8 cellular contexts compared by ENCODE assay signal in genomic region chr1:95071539-95071938, GRCh38. TPM values are rescaled to one million over a fixed set of nuclear protein-coding genes. Genes with fewer than 3 reads are reported as not detected.
DNase-seq lines count a peak whose midpoint lies in the region; ATAC-seq and TF ChIP-seq lines count a peak whose summit lies in the region.

No MANE protein-coding gene starts in this region.

- no peak for DNase-seq in GM12865 (ENCODE audit: low read depth)
- no peak for DNase-seq in PC-9
- no peak for DNase-seq in fibroblast of mammary gland (ENCODE audit: low read depth)
- DNase-seq in skeletal muscle cell (ENCODE audit: low read depth) = no peak
- no peak for DNase-seq in activated CD4-positive, CD25-positive, alpha-beta regulatory T cell (lab: John Stamatoyannopoulos, UW)
- DNase-seq in GM10266 (ENCODE audit: extremely low spot score) = no peak
- DNase-seq in COLO668 (lab: John Stamatoyannopoulos, UW; ENCODE audit: unreplicated experiment) = no peak

- H3K4me1 ChIP-seq in PC-9 (replicated peaks; ENCODE audit: insufficient read depth) = peaks cover 15% of the 10 kb centered on the region

- H3K27ac ChIP-seq in PC-9 = peak overlapping the region; percentile 38

- H3K36me3 ChIP-seq in PC-9 (ENCODE audit: low read depth) = no peaks in the 10 kb centered on the region; the same call in 1 of the 2 replicates

- no peaks in the 10 kb centered on the region for H3K9me3 ChIP-seq in PC-9 (ENCODE audit: insufficient read depth, low read depth)

- POLR2A ChIA-PET in PC-9 (lab: Charles Lee; ENCODE audit: unreplicated experiment) = no interaction called here

- H2AFZ ChIP-seq in PC-9 = peak overlapping the region; percentile 90

- H3K4me2 ChIP-seq in PC-9 = peak overlapping the region; percentile 81

- H3K79me2 ChIP-seq in PC-9 (ENCODE audit: low read depth) = peaks cover 10% of the 10 kb centered on the region

- no peaks in the 10 kb centered on the region for H3K9me2 ChIP-seq in PC-9 (ENCODE audit: insufficient read depth)

- BruUV-seq in PC-9 (replicated peaks; lab: Mats Ljungman, UMichigan) = no TSS peak

- H4K20me1 ChIP-seq in PC-9 (ENCODE audit: insufficient read depth) = no peaks in the 10 kb centered on the region

- no peak for TF ChIP-seq CTCF in GM12865 (IDR thresholded peaks at IDR 0.05; ENCODE audit: insufficient read depth, low read depth, low read length, missing control alignments)
- no peak for TF ChIP-seq CTCF in PC-9 (conservative IDR thresholded peaks at IDR 0.05)
- no peak for TF ChIP-seq CTCF in fibroblast of mammary gland (conservative IDR thresholded peaks at IDR 0.05; ENCODE audit: control insufficient read depth, insufficient read depth, low read depth, low read length)
- no peak for TF ChIP-seq CTCF in GM10266 (IDR thresholded peaks at IDR 0.05; ENCODE audit: control insufficient read depth, insufficient read depth, low read depth, missing control alignments)

- intact Hi-C loops in PC-9 (cut with micrococcal nuclease; ENCODE audit: unreplicated experiment) = loop anchor here (5.0 kb wide), 1 partner anchor 1109 kb away; no protein-coding TSS in a partner anchor

- CTCF ChIA-PET in PC-9 (lab: Charles Lee) = no interaction called here

- no peaks in the 10 kb centered on the region for H3F3A ChIP-seq in PC-9 (ENCODE audit: insufficient read depth, low read depth)

- H3K27me3 ChIP-seq in PC-9 (ENCODE audit: insufficient read depth, low read depth) = no peaks in the 10 kb centered on the region

- no peak for ATAC-seq in GM18858 (IDR thresholded peaks at IDR 0.05; ENCODE audit: unreplicated experiment)

- peak overlapping the region; percentile 80 for H3K4me3 ChIP-seq in GM12865 (ENCODE audit: low read depth, low read length)
- peak overlapping the region; percentile 68 for H3K4me3 ChIP-seq in PC-9
- peak overlapping the region; percentile 92 for H3K4me3 ChIP-seq in fibroblast of mammary gland (ENCODE audit: control insufficient read depth, low read depth, low read length)
- peak overlapping the region; percentile 62 for H3K4me3 ChIP-seq in skeletal muscle cell (ENCODE audit: low read depth, low read length)

RNA-seq across cellular contexts. Expression of gene ALG14, which starts 1.2 kb away (rescaled TPM):
- 7.7 and 8.6 TPM in 2 replicates for total RNA-seq in PC-9 (2021)

RNA-seq across cellular contexts. Expression of gene TLCD4, which starts 45.6 kb away (rescaled TPM):
- total RNA-seq in PC-9 (2021) = 11.2 TPM in 2 replicates
